Comparison of ENCODE assay signal across 10 cellular contexts in genomic region chr20:48797275-48797825, GRCh38. TPM values are rescaled to one million over a fixed set of nuclear protein-coding genes. Genes with fewer than 3 reads are reported as not detected.
A peak's percentile ranks its signal among the peaks of the same experiment; 100 is the strongest.
DNase-seq lines count a peak whose midpoint lies in the region; ATAC-seq, FAIRE-seq and TF ChIP-seq lines count a peak whose summit lies in the region.
"Had no signal": no experiment of that assay in that cellular context is flagged by ENCODE, and none has a peak within 500 bp of the region (broad histone marks: within the 10 kb centered on the region; RNA-seq: fewer than 3 reads in every experiment).

No MANE protein-coding gene starts in this region.

- H3K9me3 ChIP-seq in K562 (replicated peaks; ENCODE audit: control insufficient read depth, insufficient read depth, low read depth, low read length) (no peaks in the 10 kb centered on the region), WERI-Rb-1 (ENCODE audit: severe bottlenecking) (no peaks in the 10 kb centered on the region)

- no peak for ATAC-seq in K562
- ATAC-seq in stimulated activated effector memory CD8-positive, alpha-beta T cell treated with anti-CD3 and anti-CD28 coated beads, Interleukin-12 subunit alpha, Interleukin-12 subunit beta, amount 100 ng/mL, for 72 hours, result no peak
- no peak for ATAC-seq in HG02852 (IDR thresholded peaks at IDR 0.05; ENCODE audit: unreplicated experiment)
- ATAC-seq in GM18519 (IDR thresholded peaks at IDR 0.05; ENCODE audit: low FRiP score, unreplicated experiment), result no peak

- H3K9me1 ChIP-seq in K562 (ENCODE audit: control insufficient read depth, insufficient read depth, low read length), result peaks cover 3% of the 10 kb centered on the region

- H3K4me1 ChIP-seq in K562 (replicated peaks in 1 of 2; ENCODE audit: control insufficient read depth in 2 of 2, insufficient read depth in 2 of 2, low read length in 2 of 2), result peaks cover 7 to 12% of the 10 kb centered on the region in 2 experiments

- DNase-seq in NB4 (ENCODE audit: low read depth) (peak; percentile 69), K562 (ENCODE audit: extremely low read depth in 1 of 4, low spot score in 3 of 4) (no peak), inferior parietal cortex (ENCODE audit: extremely low spot score) (peak; percentile 72), GM19239 (ENCODE audit: insufficient read length, low spot score) (no peak), WERI-Rb-1 (no peak)
- no peak for DNase-seq in stimulated activated effector memory CD8-positive, alpha-beta T cell treated with anti-CD3 and anti-CD28 coated beads, Interleukin-12 subunit alpha, Interleukin-12 subunit beta, amount 100 ng/mL, for 72 hours (ENCODE audit: low spot score in 2 of 2)
- DNase-seq: activated CD8-positive, alpha-beta memory T cell treated with anti-CD3 and anti-CD28 coated beads for 24 hours; NCI-H2029 had no signal

- H3K27ac Mint-ChIP-seq in stimulated activated effector memory CD8-positive, alpha-beta T cell treated with anti-CD3 and anti-CD28 coated beads, Interleukin-12 subunit alpha, Interleukin-12 subunit beta, amount 100 ng/mL, for 72 hours, result peak overlapping the region; percentile 55

- H3K4me3 Mint-ChIP-seq in stimulated activated effector memory CD8-positive, alpha-beta T cell treated with anti-CD3 and anti-CD28 coated beads, Interleukin-12 subunit alpha, Interleukin-12 subunit beta, amount 100 ng/mL, for 72 hours, result no peak overlapping the region

- H2AFZ ChIP-seq in K562 (ENCODE audit: low read depth, low read length), result no peak overlapping the region

- 0 out of 4 replicates have a peak overlapping the region, but pooled peaks of 1 of the 2 experiments have one; percentile 12 for H3K9ac ChIP-seq in K562 (ENCODE audit: insufficient read depth in 1 of 2, low read depth in 2 of 2, low read length in 2 of 2)

- CTCF ChIA-PET in K562 (lab: Yijun Ruan, JAX; ENCODE audit: low intra/inter-chr PET ratio), result no interaction called here

- no peaks in the 10 kb centered on the region for H3K36me3 Mint-ChIP-seq in stimulated activated effector memory CD8-positive, alpha-beta T cell treated with anti-CD3 and anti-CD28 coated beads, Interleukin-12 subunit alpha, Interleukin-12 subunit beta, amount 100 ng/mL, for 72 hours

- TF ChIP-seq CTCF in NB4 (IDR thresholded peaks at IDR 0.05; ENCODE audit: low read depth, low read length) (no peak), K562 (IDR thresholded peaks at IDR 0.05 in 2 of 3, conservative IDR thresholded peaks at IDR 0.05 in 1 of 3; ENCODE audit: insufficient read depth in 2 of 3, low read depth in 1 of 3, low read length in 3 of 3) (no peak), WERI-Rb-1 (IDR thresholded peaks at IDR 0.05; ENCODE audit: low read depth, low read length) (no peak)

- H3K27me3 ChIP-seq in K562 (ENCODE audit: control insufficient read depth in 2 of 2, insufficient read depth in 2 of 2, low read length in 2 of 2), result peaks cover 0 to 5% of the 10 kb centered on the region in 2 experiments; a peak in 1 of 5 replicates
- H3K27me3 ChIP-seq in WERI-Rb-1 (ENCODE audit: insufficient read depth, low read depth, severe bottlenecking), result no peaks in the 10 kb centered on the region

- FAIRE-seq in K562 (lab: Jason Lieb, UNC) (no peak), GM19239 (lab: Jason Lieb, UNC) (no peak)

- no peak overlapping the region for H3K4me2 ChIP-seq in K562 (ENCODE audit: insufficient read depth, low read length)

- no peaks in the 10 kb centered on the region for H3K9me3 Mint-ChIP-seq in stimulated activated effector memory CD8-positive, alpha-beta T cell treated with anti-CD3 and anti-CD28 coated beads, Interleukin-12 subunit alpha, Interleukin-12 subunit beta, amount 100 ng/mL, for 72 hours

- H3K79me2 ChIP-seq in K562 (ENCODE audit: control insufficient read depth, insufficient read depth, low read length), result no peaks in the 10 kb centered on the region

- BruUV-seq in K562 (replicated peaks; lab: Mats Ljungman, UMichigan), result no TSS peak

- intact Hi-C loops in K562 (cut with micrococcal nuclease), result no loop called here

- in situ Hi-C loops in K562 (cut with MboI), result no loop called here

- H3K4me1 Mint-ChIP-seq in stimulated activated effector memory CD8-positive, alpha-beta T cell treated with anti-CD3 and anti-CD28 coated beads, Interleukin-12 subunit alpha, Interleukin-12 subunit beta, amount 100 ng/mL, for 72 hours, result peaks cover 73% of the 10 kb centered on the region

- POLR2A ChIA-PET in K562 (lab: Yijun Ruan, JAX), result interaction anchor here (0.6 to 1.1 kb wide), 2 partner anchors 25 to 325 kb away, joined by 3 read pairs; no protein-coding TSS in a partner anchor

- H3K4me3 ChIP-seq in NB4 (ENCODE audit: low read depth, low read length) (no peak overlapping the region), K562 (no peak overlapping the region), WERI-Rb-1 (ENCODE audit: low read depth, low read length) (no peak overlapping the region)

- TF ChIP-seq EP300 in K562 (IDR thresholded peaks at IDR 0.05; ENCODE audit: low read length), result no peak

- 42% methylated on average over 13 of the region's 15 CpGs for WGBS in K562 (ENCODE audit: insufficient coverage, low coverage, missing lambda C conversion rate)

- TF ChIP-seq POLR2A in NB4 (IDR thresholded peaks at IDR 0.05; ENCODE audit: extremely low read depth, insufficient read length), result no peak
- no peak for TF ChIP-seq POLR2A in K562 (conservative IDR thresholded peaks at IDR 0.05)

- H4K20me1 ChIP-seq in K562 (replicated peaks; ENCODE audit: control insufficient read depth, insufficient read depth, low read length), result peaks cover 7% of the 10 kb centered on the region

- no peak for TF ChIP-seq RAD21 in K562 (CRISPR knock-in tag; conservative IDR thresholded peaks at IDR 0.05 in 1 of 2, IDR thresholded peaks at IDR 0.05 in 1 of 2)

- no peaks in the 10 kb centered on the region for H3K36me3 ChIP-seq in K562 (ENCODE audit: control insufficient read depth, insufficient read depth, low read length)
- H3K36me3 ChIP-seq in WERI-Rb-1, result no peaks in the 10 kb centered on the region; the same call in 1 of the 2 replicates

- H3K27ac ChIP-seq in K562 (ENCODE audit: extremely low read depth, low read depth, low read length) (no peak overlapping the region), WERI-Rb-1 (no peak overlapping the region)

TF ChIP-seq in K562, 482 proteins besides CTCF, POLR2A, EP300 and RAD21:
- TF ChIP-seq SPI1 (IDR thresholded peaks at IDR 0.05; ENCODE audit: borderline replicate concordance, low read depth, low read length), result peak; percentile 50; the same call in 1 of the 2 replicates
- TF ChIP-seq CBFA2T2 (conservative IDR thresholded peaks at IDR 0.05), result no peak
TF ChIP-seq in K562: peak in this region for 1.

RNA-seq across cellular contexts. Expression of gene PREX1, which starts 30.4 kb away (rescaled TPM):
- total RNA-seq in K562 (2011; cell fraction: chromatin; rRNA removed; ENCODE audit: low replicate concordance), result 7.3 and 17.0 TPM in 2 replicates
- 5.9 and 8.0 TPM in 2 replicates for total RNA-seq in K562 (2011; cell fraction: nucleolus; rRNA removed)
- total RNA-seq in K562 (2011; cell fraction: nucleoplasm; rRNA removed), result 7.9 and 9.6 TPM in 2 replicates
- total RNA-seq in K562 (2014; rRNA removed), result 5.4 and 9.3 TPM in 2 replicates
- total RNA-seq in K562 (2014; rRNA removed; fragmentation: Illumina TruSeq; extraction: Trizol), result 3.3 and 5.1 TPM in 2 replicates
- total RNA-seq in K562 (2015; rRNA removed; fragmentation: Illumina TruSeq; extraction: Trizol), result 4.7 and 4.8 TPM in 2 replicates
- 9.0 and 10.4 TPM in 2 replicates for total RNA-seq in K562 (2021)
- polyA plus RNA-seq in K562 (2011; rRNA removed), result 1.8 and 4.9 TPM in 2 replicates
- 2.5 and 2.6 TPM in 2 replicates for polyA plus RNA-seq in K562 (2011; cell fraction: cytosol; rRNA removed)
- 5.3 and 7.3 TPM in 2 replicates for polyA plus RNA-seq in K562 (2011; cell fraction: nucleus; rRNA removed)
- 5.7 and 10.6 TPM in 2 replicates for polyA plus RNA-seq in K562 (2012)
- 5.5 and 6.1 TPM in 2 replicates for polyA plus RNA-seq in K562 (2014; fragmentation: Illumina TruSeq; extraction: Trizol)
- polyA plus RNA-seq in K562 (2014; fragmentation: Nextera tagmentation; extraction: Ambion mirVana), result 1 to 10 TPM in 1 of 2 experiments, under 1 TPM in 1; 0.37 to 1.6 TPM
- 4.2 and 4.4 TPM in 2 replicates for polyA plus RNA-seq in K562 (2014; rRNA removed)
- polyA minus RNA-seq in K562 (2011; rRNA and poly(A)+ RNA removed), result 3.3 and 4.7 TPM in 2 replicates
- 1.6 and 4.8 TPM in 2 replicates for polyA minus RNA-seq in K562 (2011; cell fraction: cytosol; rRNA and poly(A)+ RNA removed)
- 2.7 and 8.8 TPM in 2 replicates for polyA minus RNA-seq in K562 (2011; cell fraction: nucleus; rRNA and poly(A)+ RNA removed)

Comparison
In these comparisons a context has a peak if more than half of its experiments do, and no peak if none do; other contexts are left out.
1. DNase-seq: peak in NB4 (single experiment) and inferior parietal cortex (single experiment); none in K562 (0 of 4), stimulated activated effector memory CD8-positive, alpha-beta T cell treated with anti-CD3 and anti-CD28 coated beads, Interleukin-12 subunit alpha, Interleukin-12 subunit beta, amount 100 ng/mL, for 72 hours (0 of 2), GM19239 (single experiment) and WERI-Rb-1 (single experiment).